Comparison of ENCODE assay signal across 32 cellular contexts in the genomic region with DNA sequence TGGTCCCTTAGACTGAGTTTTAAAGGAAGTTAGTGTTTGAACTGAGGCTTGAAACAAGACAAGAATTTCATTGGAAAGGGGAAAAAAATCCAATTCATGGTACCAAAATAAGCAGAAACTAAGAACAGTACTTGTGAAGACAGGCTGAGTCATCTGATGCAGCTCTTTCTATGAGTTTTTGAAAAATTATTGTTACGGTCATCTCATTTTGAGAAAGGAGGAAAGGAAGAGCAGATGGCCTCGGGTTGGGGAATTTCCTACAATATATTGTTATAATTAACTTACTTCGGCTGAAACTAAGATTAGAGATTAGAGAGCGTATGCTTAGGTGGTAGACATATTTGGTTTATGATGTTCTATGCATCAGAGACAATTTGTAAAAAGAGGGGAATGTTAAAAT.
"Had no signal": no experiment of that assay in that cellular context is flagged by ENCODE, and none has a peak within 500 bp of the region (broad histone marks: within the 10 kb centered on the region; RNA-seq: fewer than 3 reads in every experiment).

No MANE protein-coding gene starts in this region.

- H2AFZ ChIP-seq: neural progenitor cell, parathyroid adenoma had no signal

- H3K27me3 ChIP-seq: body of pancreas, cardiac muscle cell, colonic mucosa, esophagus squamous epithelium, left lung, neural progenitor cell, right atrium auricular region, suprapubic skin, tibial nerve had no signal

- H3K4me1 ChIP-seq: body of pancreas, colonic mucosa, esophagus squamous epithelium, left lung, lower lobe of right lung, neural progenitor cell, parathyroid adenoma, psoas muscle, right atrium auricular region, suprapubic skin, tibial nerve had no signal

- H3K4me3 ChIP-seq: body of pancreas, cardiac muscle cell, colonic mucosa, esophagus squamous epithelium, left lung, lower lobe of right lung, neural progenitor cell, psoas muscle, right atrium auricular region, smooth muscle cell, suprapubic skin, tibial nerve had no signal

- H3K9me3 ChIP-seq: body of pancreas, colonic mucosa, esophagus squamous epithelium, lower lobe of right lung, psoas muscle, right atrium auricular region, tibial nerve had no signal

- H3K79me2 ChIP-seq: parathyroid adenoma had no signal

- FAIRE-seq: endometrium had no signal

- ATAC-seq: activated CD4-positive, alpha-beta T cell treated with anti-CD3 and anti-CD28 coated beads for 36 hours; activated CD8-positive, alpha-beta memory T cell treated with anti-CD3 and anti-CD28 coated beads, Interleukin-2, amount 10 ng/mL, durations not matched to agents 7 days and 5 days; activated CD8-positive, alpha-beta T cell treated with anti-CD3 and anti-CD28 coated beads, Interleukin-2, amount 10 ng/mL, durations not matched to agents 7 days and 5 days; body of pancreas; left lung; lower lobe of right lung; natural killer cell; psoas muscle had no signal

- H3K9ac ChIP-seq: neural progenitor cell, parathyroid adenoma had no signal

- H3K36me3 ChIP-seq: cardiac muscle cell, colonic mucosa, esophagus squamous epithelium, left lung, lower lobe of right lung, neural progenitor cell, right atrium auricular region, suprapubic skin, tibial nerve had no signal

- DNase-seq: activated CD4-positive, alpha-beta T cell treated with anti-CD3 and anti-CD28 coated beads for 36 hours; activated CD4-positive, CD25-positive, alpha-beta regulatory T cell; activated CD8-positive, alpha-beta memory T cell treated with anti-CD3 and anti-CD28 coated beads, Interleukin-2, amount 10 ng/mL, durations not matched to agents 7 days and 5 days; activated CD8-positive, alpha-beta T cell treated with anti-CD3 and anti-CD28 coated beads, Interleukin-2, amount 10 ng/mL, durations not matched to agents 7 days and 5 days; activated effector memory CD4-positive, alpha-beta T cell treated with Interleukin-2 at 50 U/mL for 16 hours; activated naive CD4-positive, alpha-beta T cell treated with Interleukin-2 at 50 U/mL for 16 hours; activated T-cell treated with anti-CD3 and anti-CD28 coated beads for 4 hours; anterior cingulate cortex; body of pancreas; cerebellar nuclear complex; colonic mucosa; effector CD8-positive, alpha-beta T cell; esophagus squamous epithelium; foreskin melanocyte; kidney glomerular epithelial cell; left lung; lower lobe of right lung; mesenchymal stem cell; natural killer cell; occipital lobe; psoas muscle; stimulated activated CD4-positive, alpha-beta T cell treated with anti-CD3 and anti-CD28 coated beads, Interleukin-2, amount 100 ng/mL, for 24 hours; stimulated activated naive CD4-positive, alpha-beta T cell had no signal

- H3K27ac ChIP-seq: body of pancreas, cardiac muscle cell, colonic mucosa, epithelial cell of prostate, esophagus squamous epithelium, left lung, lower lobe of right lung, neural progenitor cell, parathyroid adenoma, psoas muscle, right atrium auricular region, suprapubic skin, tibial nerve had no signal

- H3K4me2 ChIP-seq: neural progenitor cell, smooth muscle cell had no signal
